14 cellular contexts compared by ENCODE assay signal in genomic region chr1:227190321-227190720, GRCh38.
A peak's percentile ranks its signal among the peaks of the same experiment; 100 is the strongest.
DNase-seq lines count a peak whose midpoint lies in the region; ATAC-seq and TF ChIP-seq lines count a peak whose summit lies in the region.
"Had no signal": no experiment of that assay in that cellular context is flagged by ENCODE, and none has a peak within 500 bp of the region (broad histone marks: within the 10 kb centered on the region; RNA-seq: fewer than 3 reads in every experiment).

No MANE protein-coding gene starts in this region.

- ATAC-seq in GM21786 (IDR thresholded peaks at IDR 0.05; ENCODE audit: unreplicated experiment) (no peak), GM18861 (IDR thresholded peaks at IDR 0.05; ENCODE audit: unreplicated experiment) (no peak)
- ATAC-seq: A549; CD8-positive, alpha-beta T cell had no signal

- H2AFZ ChIP-seq in GM23248 (no peak overlapping the region), KMS-11 (ENCODE audit: low read depth) (no peak overlapping the region)

- DNase-seq in GM23248 (peak; percentile 37), fibroblast of mammary gland (ENCODE audit: low read depth) (peak; percentile 39), stromal cell of bone marrow (ENCODE audit: low read depth) (peak; percentile 24), uterus (no peak)
- DNase-seq: CD8-positive, alpha-beta T cell; COR-L47; DMS53; GOT3; H9; KG1 had no signal

- no peaks in the 10 kb centered on the region for H3K36me3 ChIP-seq in GM23248 (ENCODE audit: low read depth)
- no peaks in the 10 kb centered on the region for H3K36me3 ChIP-seq in KMS-11 (ENCODE audit: insufficient read depth)
- no peaks in the 10 kb centered on the region for H3K36me3 ChIP-seq in uterus

- H3K27me3 ChIP-seq in GM23248 (replicated peaks; ENCODE audit: insufficient read depth): no peaks in the 10 kb centered on the region
- H3K27me3 ChIP-seq in KMS-11 (ENCODE audit: insufficient read depth, low read depth): no peaks in the 10 kb centered on the region
- no peaks in the 10 kb centered on the region for H3K27me3 ChIP-seq in uterus

- H3K79me2 ChIP-seq in GM23248 (ENCODE audit: insufficient read depth) (peaks cover 79% of the 10 kb centered on the region), KMS-11 (ENCODE audit: insufficient read depth, low read depth) (no peaks in the 10 kb centered on the region)

- 97 to 100% methylated on average over 2 of the region's 2 CpGs for WGBS in GM23248 (ENCODE audit: low coverage in 1 of 2, low lambda C conversion rate in 2 of 2, missing lambda C conversion rate in 2 of 2), 2 experiments

- intact Hi-C loops in uterus (cut with DNase I; ENCODE audit: low total_unique reads): no loop called here

- no peak overlapping the region for H3K27ac ChIP-seq in GM23248
- no peak overlapping the region for H3K27ac ChIP-seq in KMS-11
- no peak overlapping the region for H3K27ac ChIP-seq in uterus
- H3K27ac ChIP-seq: A549 had no signal

- H3K4me3 ChIP-seq in GM23248 (no peak overlapping the region), KMS-11 (IDR thresholded peaks at IDR 0.05; ENCODE audit: insufficient read depth, low read depth, low read length) (no peak overlapping the region), fibroblast of mammary gland (ENCODE audit: control insufficient read depth, low read depth, low read length) (no peak overlapping the region), uterus (no peak overlapping the region)
- H3K4me3 ChIP-seq: A549 had no signal

- no peak for TF ChIP-seq POLR2A in uterus (IDR thresholded peaks at IDR 0.05)

- H3K4me2 ChIP-seq in GM23248 (ENCODE audit: unreplicated experiment) (no peak overlapping the region), KMS-11 (peak overlapping the region; percentile 2; the same call in 1 of the 2 replicates)
- H3K4me2 ChIP-seq: A549 had no signal

- H3F3A ChIP-seq in GM23248 (ENCODE audit: insufficient read depth): peaks cover 22% of the 10 kb centered on the region

- H4K20me1 ChIP-seq in GM23248 (ENCODE audit: insufficient read depth) (0 out of 2 replicates have a peak, but pooled peaks cover 6% of the 10 kb centered on the region), KMS-11 (ENCODE audit: insufficient read depth) (no peaks in the 10 kb centered on the region)

- in situ Hi-C loops in GM23248 (cut with MboI): no loop called here

- no peaks in the 10 kb centered on the region for H3K9me3 ChIP-seq in GM23248 (ENCODE audit: low read depth)
- H3K9me3 ChIP-seq in uterus: no peaks in the 10 kb centered on the region
- H3K9me3 ChIP-seq: A549 had no signal

- no peak for TF ChIP-seq CTCF in KMS-11 (conservative IDR thresholded peaks at IDR 0.05; ENCODE audit: low read depth, low read length)
- no peak for TF ChIP-seq CTCF in fibroblast of mammary gland (conservative IDR thresholded peaks at IDR 0.05; ENCODE audit: control insufficient read depth, insufficient read depth, low read depth, low read length)
- no peak for TF ChIP-seq CTCF in uterus (IDR thresholded peaks at IDR 0.05)

- H3K9ac ChIP-seq in GM23248 (no peak overlapping the region), KMS-11 (no peak overlapping the region)

- H3K4me1 ChIP-seq in GM23248 (ENCODE audit: insufficient read depth): peaks cover 21% of the 10 kb centered on the region
- peaks cover 36% of the 10 kb centered on the region for H3K4me1 ChIP-seq in KMS-11 (ENCODE audit: low read depth, poor library complexity, severe bottlenecking)
- no peaks in the 10 kb centered on the region for H3K4me1 ChIP-seq in uterus

- no peaks in the 10 kb centered on the region for H3K9me2 ChIP-seq in GM23248 (ENCODE audit: insufficient read depth)

Comparison
In these comparisons a context has a peak if more than half of its experiments do, and no peak if none do; other contexts are left out.
1. DNase-seq: peak in GM23248 (single experiment), fibroblast of mammary gland (single experiment) and stromal cell of bone marrow (single experiment); none in uterus (0 of 2).